Comparison of ENCODE assay signal across 1 cellular context in the genomic region with DNA sequence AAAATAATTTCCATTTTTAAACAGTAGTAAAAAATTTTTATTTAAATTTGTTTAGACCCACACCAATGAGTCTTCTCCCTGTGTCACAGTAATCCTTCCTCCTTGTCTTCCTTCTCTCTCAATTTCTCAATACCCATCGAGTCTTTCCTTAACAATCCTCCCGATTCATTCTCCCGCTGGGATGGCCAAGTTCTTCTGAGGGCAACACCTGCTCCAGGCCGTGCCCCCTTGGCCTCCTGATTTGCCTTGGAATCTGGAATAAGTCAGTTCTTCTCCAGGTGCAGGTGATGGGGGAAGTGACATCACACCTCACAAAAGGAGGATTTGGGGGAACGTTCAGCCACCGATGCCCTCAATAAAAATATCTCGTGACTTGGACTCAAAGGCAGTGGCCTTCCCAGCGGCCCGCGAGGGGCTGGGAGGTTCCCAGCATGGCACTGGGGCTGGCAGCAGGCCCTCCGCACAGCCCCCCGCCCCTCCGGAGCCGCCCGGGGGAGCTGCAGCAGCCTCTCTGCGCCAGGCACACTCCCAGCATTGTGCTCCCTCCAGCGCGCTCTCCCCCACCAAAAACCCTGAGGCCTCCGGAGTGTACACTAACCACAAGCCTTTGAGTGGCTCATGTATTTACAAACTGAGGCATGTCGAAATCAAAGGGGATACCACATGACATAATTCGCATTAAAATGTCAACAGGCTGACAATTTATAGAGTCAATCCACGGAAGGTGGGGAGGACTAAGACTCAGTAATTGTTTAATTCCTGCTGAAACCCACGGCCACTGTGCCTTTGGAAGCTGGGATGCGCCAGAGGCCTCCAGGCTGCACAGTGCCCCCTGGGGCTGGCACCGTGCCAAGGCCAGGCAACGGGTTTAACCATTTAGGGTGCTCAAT.
TF ChIP-seq lines count a peak whose summit lies in the region.

No MANE protein-coding gene starts in this region.

TF ChIP-seq in HepG2, 621 proteins besides CTCF, POLR2A, EP300 and RAD21 (continued from another document and continues in another):
- TF ChIP-seq, protein P1, sequence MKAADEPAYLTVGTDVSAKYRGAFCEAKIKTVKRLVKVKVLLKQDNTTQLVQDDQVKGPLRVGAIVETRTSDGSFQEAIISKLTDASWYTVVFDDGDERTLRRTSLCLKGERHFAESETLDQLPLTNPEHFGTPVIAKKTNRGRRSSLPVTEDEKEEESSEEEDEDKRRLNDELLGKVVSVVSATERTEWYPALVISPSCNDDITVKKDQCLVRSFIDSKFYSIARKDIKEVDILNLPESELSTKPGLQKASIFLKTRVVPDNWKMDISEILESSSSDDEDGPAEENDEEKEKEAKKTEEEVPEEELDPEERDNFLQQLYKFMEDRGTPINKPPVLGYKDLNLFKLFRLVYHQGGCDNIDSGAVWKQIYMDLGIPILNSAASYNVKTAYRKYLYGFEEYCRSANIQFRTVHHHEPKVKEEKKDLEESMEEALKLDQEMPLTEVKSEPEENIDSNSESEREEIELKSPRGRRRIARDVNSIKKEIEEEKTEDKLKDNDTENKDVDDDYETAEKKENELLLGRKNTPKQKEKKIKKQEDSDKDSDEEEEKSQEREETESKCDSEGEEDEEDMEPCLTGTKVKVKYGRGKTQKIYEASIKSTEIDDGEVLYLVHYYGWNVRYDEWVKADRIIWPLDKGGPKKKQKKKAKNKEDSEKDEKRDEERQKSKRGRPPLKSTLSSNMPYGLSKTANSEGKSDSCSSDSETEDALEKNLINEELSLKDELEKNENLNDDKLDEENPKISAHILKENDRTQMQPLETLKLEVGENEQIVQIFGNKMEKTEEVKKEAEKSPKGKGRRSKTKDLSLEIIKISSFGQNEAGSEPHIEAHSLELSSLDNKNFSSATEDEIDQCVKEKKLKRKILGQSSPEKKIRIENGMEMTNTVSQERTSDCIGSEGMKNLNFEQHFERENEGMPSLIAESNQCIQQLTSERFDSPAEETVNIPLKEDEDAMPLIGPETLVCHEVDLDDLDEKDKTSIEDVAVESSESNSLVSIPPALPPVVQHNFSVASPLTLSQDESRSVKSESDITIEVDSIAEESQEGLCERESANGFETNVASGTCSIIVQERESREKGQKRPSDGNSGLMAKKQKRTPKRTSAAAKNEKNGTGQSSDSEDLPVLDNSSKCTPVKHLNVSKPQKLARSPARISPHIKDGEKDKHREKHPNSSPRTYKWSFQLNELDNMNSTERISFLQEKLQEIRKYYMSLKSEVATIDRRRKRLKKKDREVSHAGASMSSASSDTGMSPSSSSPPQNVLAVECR (CRISPR knock-in tag; IDR thresholded peaks at IDR 0.05; ENCODE audit: borderline replicate concordance) = peak; percentile 60; the same call in 1 of the 2 replicates
- no peak for TF ChIP-seq ZBTB8A (CRISPR knock-in tag; IDR thresholded peaks at IDR 0.05; ENCODE audit: borderline replicate concordance, low read depth)
- TF ChIP-seq, protein P2, sequence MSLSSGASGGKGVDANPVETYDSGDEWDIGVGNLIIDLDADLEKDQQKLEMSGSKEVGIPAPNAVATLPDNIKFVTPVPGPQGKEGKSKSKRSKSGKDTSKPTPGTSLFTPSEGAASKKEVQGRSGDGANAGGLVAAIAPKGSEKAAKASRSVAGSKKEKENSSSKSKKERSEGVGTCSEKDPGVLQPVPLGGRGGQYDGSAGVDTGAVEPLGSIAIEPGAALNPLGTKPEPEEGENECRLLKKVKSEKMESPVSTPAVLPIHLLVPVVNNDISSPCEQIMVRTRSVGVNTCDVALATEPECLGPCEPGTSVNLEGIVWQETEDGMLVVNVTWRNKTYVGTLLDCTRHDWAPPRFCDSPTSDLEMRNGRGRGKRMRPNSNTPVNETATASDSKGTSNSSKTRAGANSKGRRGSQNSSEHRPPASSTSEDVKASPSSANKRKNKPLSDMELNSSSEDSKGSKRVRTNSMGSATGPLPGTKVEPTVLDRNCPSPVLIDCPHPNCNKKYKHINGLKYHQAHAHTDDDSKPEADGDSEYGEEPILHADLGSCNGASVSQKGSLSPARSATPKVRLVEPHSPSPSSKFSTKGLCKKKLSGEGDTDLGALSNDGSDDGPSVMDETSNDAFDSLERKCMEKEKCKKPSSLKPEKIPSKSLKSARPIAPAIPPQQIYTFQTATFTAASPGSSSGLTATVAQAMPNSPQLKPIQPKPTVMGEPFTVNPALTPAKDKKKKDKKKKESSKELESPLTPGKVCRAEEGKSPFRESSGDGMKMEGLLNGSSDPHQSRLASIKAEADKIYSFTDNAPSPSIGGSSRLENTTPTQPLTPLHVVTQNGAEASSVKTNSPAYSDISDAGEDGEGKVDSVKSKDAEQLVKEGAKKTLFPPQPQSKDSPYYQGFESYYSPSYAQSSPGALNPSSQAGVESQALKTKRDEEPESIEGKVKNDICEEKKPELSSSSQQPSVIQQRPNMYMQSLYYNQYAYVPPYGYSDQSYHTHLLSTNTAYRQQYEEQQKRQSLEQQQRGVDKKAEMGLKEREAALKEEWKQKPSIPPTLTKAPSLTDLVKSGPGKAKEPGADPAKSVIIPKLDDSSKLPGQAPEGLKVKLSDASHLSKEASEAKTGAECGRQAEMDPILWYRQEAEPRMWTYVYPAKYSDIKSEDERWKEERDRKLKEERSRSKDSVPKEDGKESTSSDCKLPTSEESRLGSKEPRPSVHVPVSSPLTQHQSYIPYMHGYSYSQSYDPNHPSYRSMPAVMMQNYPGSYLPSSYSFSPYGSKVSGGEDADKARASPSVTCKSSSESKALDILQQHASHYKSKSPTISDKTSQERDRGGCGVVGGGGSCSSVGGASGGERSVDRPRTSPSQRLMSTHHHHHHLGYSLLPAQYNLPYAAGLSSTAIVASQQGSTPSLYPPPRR (CRISPR knock-in tag; IDR thresholded peaks at IDR 0.05; ENCODE audit: borderline replicate concordance) = peak; percentile 86; the same call in 1 of the 2 replicates
- TF ChIP-seq ZNF329 (CRISPR knock-in tag; IDR thresholded peaks at IDR 0.05; ENCODE audit: low read depth) = no peak
- peak; percentile 72; the same call in 1 of the 2 replicates for TF ChIP-seq MYC (CRISPR knock-in tag; IDR thresholded peaks at IDR 0.05; ENCODE audit: borderline replicate concordance)
- 0 out of 2 replicates have a peak, but pooled peaks have one; percentile 25 for TF ChIP-seq MIER2 (CRISPR knock-in tag; IDR thresholded peaks at IDR 0.05)
- TF ChIP-seq, protein P3, sequence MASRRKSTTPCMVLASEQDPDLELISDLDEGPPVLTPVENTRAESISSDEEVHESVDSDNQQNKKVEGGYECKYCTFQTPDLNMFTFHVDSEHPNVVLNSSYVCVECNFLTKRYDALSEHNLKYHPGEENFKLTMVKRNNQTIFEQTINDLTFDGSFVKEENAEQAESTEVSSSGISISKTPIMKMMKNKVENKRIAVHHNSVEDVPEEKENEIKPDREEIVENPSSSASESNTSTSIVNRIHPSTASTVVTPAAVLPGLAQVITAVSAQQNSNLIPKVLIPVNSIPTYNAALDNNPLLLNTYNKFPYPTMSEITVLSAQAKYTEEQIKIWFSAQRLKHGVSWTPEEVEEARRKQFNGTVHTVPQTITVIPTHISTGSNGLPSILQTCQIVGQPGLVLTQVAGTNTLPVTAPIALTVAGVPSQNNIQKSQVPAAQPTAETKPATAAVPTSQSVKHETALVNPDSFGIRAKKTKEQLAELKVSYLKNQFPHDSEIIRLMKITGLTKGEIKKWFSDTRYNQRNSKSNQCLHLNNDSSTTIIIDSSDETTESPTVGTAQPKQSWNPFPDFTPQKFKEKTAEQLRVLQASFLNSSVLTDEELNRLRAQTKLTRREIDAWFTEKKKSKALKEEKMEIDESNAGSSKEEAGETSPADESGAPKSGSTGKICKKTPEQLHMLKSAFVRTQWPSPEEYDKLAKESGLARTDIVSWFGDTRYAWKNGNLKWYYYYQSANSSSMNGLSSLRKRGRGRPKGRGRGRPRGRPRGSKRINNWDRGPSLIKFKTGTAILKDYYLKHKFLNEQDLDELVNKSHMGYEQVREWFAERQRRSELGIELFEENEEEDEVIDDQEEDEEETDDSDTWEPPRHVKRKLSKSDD (CRISPR knock-in tag; IDR thresholded peaks at IDR 0.05; ENCODE audit: low read depth) = no peak
- peak; percentile 78; the same call in 1 of the 2 replicates for TF ChIP-seq MED13 (CRISPR knock-in tag; IDR thresholded peaks at IDR 0.05)
- TF ChIP-seq TSC22D2 (CRISPR knock-in tag; IDR thresholded peaks at IDR 0.05; ENCODE audit: borderline replicate concordance) = no peak
- TF ChIP-seq HNRNPLL (IDR thresholded peaks at IDR 0.05; ENCODE audit: low read depth, low read length, poor library complexity, severe bottlenecking) = peak; percentile 71
- no peak for TF ChIP-seq NCOA5 (CRISPR knock-in tag; IDR thresholded peaks at IDR 0.05)
- peak; percentile 77 for TF ChIP-seq ZMYM3 (CRISPR knock-in tag; IDR thresholded peaks at IDR 0.05)
- 0 out of 2 replicates have a peak, but pooled peaks have one; percentile 25 for TF ChIP-seq NRL (CRISPR knock-in tag; IDR thresholded peaks at IDR 0.05; ENCODE audit: borderline replicate concordance)
- TF ChIP-seq, protein P4, sequence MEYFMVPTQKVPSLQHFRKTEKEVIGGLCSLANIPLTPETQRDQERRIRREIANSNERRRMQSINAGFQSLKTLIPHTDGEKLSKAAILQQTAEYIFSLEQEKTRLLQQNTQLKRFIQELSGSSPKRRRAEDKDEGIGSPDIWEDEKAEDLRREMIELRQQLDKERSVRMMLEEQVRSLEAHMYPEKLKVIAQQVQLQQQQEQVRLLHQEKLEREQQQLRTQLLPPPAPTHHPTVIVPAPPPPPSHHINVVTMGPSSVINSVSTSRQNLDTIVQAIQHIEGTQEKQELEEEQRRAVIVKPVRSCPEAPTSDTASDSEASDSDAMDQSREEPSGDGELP (IDR thresholded peaks at IDR 0.05; ENCODE audit: borderline replicate concordance, low read depth) = peak; percentile 61; the same call in 1 of the 2 replicates
- peak; percentile 75 for TF ChIP-seq ZMYM4 (CRISPR knock-in tag; IDR thresholded peaks at IDR 0.05)
- TF ChIP-seq, protein P5, sequence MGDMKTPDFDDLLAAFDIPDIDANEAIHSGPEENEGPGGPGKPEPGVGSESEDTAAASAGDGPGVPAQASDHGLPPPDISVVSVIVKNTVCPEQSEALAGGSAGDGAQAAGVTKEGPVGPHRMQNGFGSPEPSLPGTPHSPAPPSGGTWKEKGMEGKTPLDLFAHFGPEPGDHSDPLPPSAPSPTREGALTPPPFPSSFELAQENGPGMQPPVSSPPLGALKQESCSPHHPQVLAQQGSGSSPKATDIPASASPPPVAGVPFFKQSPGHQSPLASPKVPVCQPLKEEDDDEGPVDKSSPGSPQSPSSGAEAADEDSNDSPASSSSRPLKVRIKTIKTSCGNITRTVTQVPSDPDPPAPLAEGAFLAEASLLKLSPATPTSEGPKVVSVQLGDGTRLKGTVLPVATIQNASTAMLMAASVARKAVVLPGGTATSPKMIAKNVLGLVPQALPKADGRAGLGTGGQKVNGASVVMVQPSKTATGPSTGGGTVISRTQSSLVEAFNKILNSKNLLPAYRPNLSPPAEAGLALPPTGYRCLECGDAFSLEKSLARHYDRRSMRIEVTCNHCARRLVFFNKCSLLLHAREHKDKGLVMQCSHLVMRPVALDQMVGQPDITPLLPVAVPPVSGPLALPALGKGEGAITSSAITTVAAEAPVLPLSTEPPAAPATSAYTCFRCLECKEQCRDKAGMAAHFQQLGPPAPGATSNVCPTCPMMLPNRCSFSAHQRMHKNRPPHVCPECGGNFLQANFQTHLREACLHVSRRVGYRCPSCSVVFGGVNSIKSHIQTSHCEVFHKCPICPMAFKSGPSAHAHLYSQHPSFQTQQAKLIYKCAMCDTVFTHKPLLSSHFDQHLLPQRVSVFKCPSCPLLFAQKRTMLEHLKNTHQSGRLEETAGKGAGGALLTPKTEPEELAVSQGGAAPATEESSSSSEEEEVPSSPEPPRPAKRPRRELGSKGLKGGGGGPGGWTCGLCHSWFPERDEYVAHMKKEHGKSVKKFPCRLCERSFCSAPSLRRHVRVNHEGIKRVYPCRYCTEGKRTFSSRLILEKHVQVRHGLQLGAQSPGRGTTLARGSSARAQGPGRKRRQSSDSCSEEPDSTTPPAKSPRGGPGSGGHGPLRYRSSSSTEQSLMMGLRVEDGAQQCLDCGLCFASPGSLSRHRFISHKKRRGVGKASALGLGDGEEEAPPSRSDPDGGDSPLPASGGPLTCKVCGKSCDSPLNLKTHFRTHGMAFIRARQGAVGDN (CRISPR knock-in tag; IDR thresholded peaks at IDR 0.05) = peak; percentile 86
- TF ChIP-seq ZNF644 (CRISPR knock-in tag; IDR thresholded peaks at IDR 0.05; ENCODE audit: low read depth) = peak; percentile 48; the same call in 1 of the 2 replicates
- TF ChIP-seq SNAI1 (CRISPR knock-in tag; IDR thresholded peaks at IDR 0.05; ENCODE audit: borderline replicate concordance) = peak; percentile 41; the same call in 1 of the 2 replicates
- TF ChIP-seq ZNF337 (CRISPR knock-in tag; IDR thresholded peaks at IDR 0.05; ENCODE audit: borderline replicate concordance, low read depth) = no peak
- no peak for TF ChIP-seq ZNF446 (CRISPR knock-in tag; IDR thresholded peaks at IDR 0.05)
- TF ChIP-seq NFE2L1 (CRISPR knock-in tag; IDR thresholded peaks at IDR 0.05; ENCODE audit: borderline replicate concordance) = no peak
- no peak for TF ChIP-seq ZNF619 (CRISPR knock-in tag; IDR thresholded peaks at IDR 0.05)
- TF ChIP-seq MED8 (CRISPR knock-in tag; IDR thresholded peaks at IDR 0.05; ENCODE audit: insufficient replicate concordance) = peak; percentile 50
- TF ChIP-seq SIN3A (IDR thresholded peaks at IDR 0.05; ENCODE audit: borderline replicate concordance, low read depth, low read length) = peak; percentile 55; the same call in 1 of the 2 replicates
- TF ChIP-seq EED (CRISPR knock-in tag; IDR thresholded peaks at IDR 0.05) = no peak
- TF ChIP-seq NONO (IDR thresholded peaks at IDR 0.05) = no peak
- TF ChIP-seq NONO (CRISPR knock-in tag; conservative IDR thresholded peaks at IDR 0.05) = peak; percentile 72; the same call in 1 of the 2 replicates
- peak; percentile 61; the same call in 1 of the 2 replicates for TF ChIP-seq KMT2A (CRISPR knock-in tag; IDR thresholded peaks at IDR 0.05)
- peak; percentile 98 for TF ChIP-seq HNRNPK (IDR thresholded peaks at IDR 0.05; ENCODE audit: low read depth, low read length, poor library complexity, severe bottlenecking)
- TF ChIP-seq POLR2G (IDR thresholded peaks at IDR 0.05; ENCODE audit: low read depth, low read length) = peak; percentile 60; the same call in 1 of the 2 replicates
- peak; percentile 59; the same call in 1 of the 2 replicates for TF ChIP-seq ETV5 (CRISPR knock-in tag; IDR thresholded peaks at IDR 0.05; ENCODE audit: borderline replicate concordance)
- TF ChIP-seq ZBTB20 (CRISPR knock-in tag; IDR thresholded peaks at IDR 0.05; ENCODE audit: borderline replicate concordance, low read depth) = peak; percentile 92
- 0 out of 2 replicates have a peak, but pooled peaks have one; percentile 28 for TF ChIP-seq ZNF501 (CRISPR knock-in tag; IDR thresholded peaks at IDR 0.05)
- TF ChIP-seq, protein P6, sequence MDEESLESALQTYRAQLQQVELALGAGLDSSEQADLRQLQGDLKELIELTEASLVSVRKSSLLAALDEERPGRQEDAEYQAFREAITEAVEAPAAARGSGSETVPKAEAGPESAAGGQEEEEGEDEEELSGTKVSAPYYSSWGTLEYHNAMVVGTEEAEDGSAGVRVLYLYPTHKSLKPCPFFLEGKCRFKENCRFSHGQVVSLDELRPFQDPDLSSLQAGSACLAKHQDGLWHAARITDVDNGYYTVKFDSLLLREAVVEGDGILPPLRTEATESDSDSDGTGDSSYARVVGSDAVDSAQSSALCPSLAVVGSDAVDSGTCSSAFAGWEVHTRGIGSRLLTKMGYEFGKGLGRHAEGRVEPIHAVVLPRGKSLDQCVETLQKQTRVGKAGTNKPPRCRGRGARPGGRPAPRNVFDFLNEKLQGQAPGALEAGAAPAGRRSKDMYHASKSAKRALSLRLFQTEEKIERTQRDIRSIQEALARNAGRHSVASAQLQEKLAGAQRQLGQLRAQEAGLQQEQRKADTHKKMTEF (CRISPR knock-in tag; IDR thresholded peaks at IDR 0.05) = peak; percentile 79
